Comparison of ENCODE assay signal across 26 cellular contexts in genomic region chr3:24657870-24658535, GRCh38.
"Had no signal": no experiment of that assay in that cellular context is flagged by ENCODE, and none has a peak within 500 bp of the region (broad histone marks: within the 10 kb centered on the region; RNA-seq: fewer than 3 reads in every experiment).

No MANE protein-coding gene starts in this region.

- H3K9me3 ChIP-seq: gastrocnemius medialis, right atrium auricular region, upper lobe of right lung had no signal

- H3K4me1 ChIP-seq: ascending aorta, gastrocnemius medialis, parathyroid adenoma, right atrium auricular region, tibial artery, upper lobe of right lung had no signal

- H3K36me3 ChIP-seq: ascending aorta, gastrocnemius medialis, right atrium auricular region, stomach, tibial artery, upper lobe of right lung had no signal

- H3K27ac ChIP-seq: ascending aorta, coronary artery, dorsolateral prefrontal cortex, gastrocnemius medialis, parathyroid adenoma, right atrium auricular region, stomach, tibial artery, upper lobe of right lung had no signal

- H3K27me3 ChIP-seq: ascending aorta, dorsolateral prefrontal cortex, gastrocnemius medialis, right atrium auricular region, stomach, tibial artery, upper lobe of right lung had no signal

- ATAC-seq: gastrocnemius medialis; left cardiac atrium; left ventricle myocardium superior; stimulated activated memory B cell treated with anti-CD40 and anti-IgM and Interleukin-4, amounts not matched to agents 10 μg/mL and 1 μg/mL and 100 μg/mL, for 72 hours; upper lobe of right lung had no signal

- DNase-seq: activated CD4-positive, alpha-beta T cell treated with anti-CD3 and anti-CD28 coated beads for 4 hours; activated CD4-positive, alpha-beta T cell treated with anti-CD3 and anti-CD28 coated beads, Interleukin-2, amount 50 U/mL, for 4 hours; activated effector memory CD4-positive, alpha-beta T cell treated with Interleukin-2 at 50 U/mL for 16 hours; activated naive CD4-positive, alpha-beta T cell treated with Interleukin-2 at 50 U/mL for 16 hours; dorsolateral prefrontal cortex; effector memory CD4-positive, alpha-beta T cell; gastrocnemius medialis; glutamatergic neuron; left cardiac atrium; left ventricle myocardium superior; mammary epithelial cell; naive B cell; nucleus accumbens; stimulated activated CD4-positive, alpha-beta T cell treated with anti-CD3 and anti-CD28 coated beads, Interleukin-1b, Interleukin-23, amount 100 ng/mL, for 48 hours; stimulated activated CD4-positive, alpha-beta T cell treated with anti-CD3 and anti-CD28 coated beads, Interleukin-4, amount 100 ng/mL, for 4 hours; stimulated activated CD8-positive, alpha-beta memory T cell treated with anti-CD3 and anti-CD28 coated beads, Interleukin-4, amount 100 ng/mL, for 48 hours; stomach; tibial artery; upper lobe of right lung had no signal

- FAIRE-seq: keratinocyte had no signal

- H3K4me3 ChIP-seq: ascending aorta, coronary artery, dorsolateral prefrontal cortex, gastrocnemius medialis, right atrium auricular region, smooth muscle cell, stomach, tibial artery, upper lobe of right lung had no signal
